10 cellular contexts compared by ENCODE assay signal in the genomic region with DNA sequence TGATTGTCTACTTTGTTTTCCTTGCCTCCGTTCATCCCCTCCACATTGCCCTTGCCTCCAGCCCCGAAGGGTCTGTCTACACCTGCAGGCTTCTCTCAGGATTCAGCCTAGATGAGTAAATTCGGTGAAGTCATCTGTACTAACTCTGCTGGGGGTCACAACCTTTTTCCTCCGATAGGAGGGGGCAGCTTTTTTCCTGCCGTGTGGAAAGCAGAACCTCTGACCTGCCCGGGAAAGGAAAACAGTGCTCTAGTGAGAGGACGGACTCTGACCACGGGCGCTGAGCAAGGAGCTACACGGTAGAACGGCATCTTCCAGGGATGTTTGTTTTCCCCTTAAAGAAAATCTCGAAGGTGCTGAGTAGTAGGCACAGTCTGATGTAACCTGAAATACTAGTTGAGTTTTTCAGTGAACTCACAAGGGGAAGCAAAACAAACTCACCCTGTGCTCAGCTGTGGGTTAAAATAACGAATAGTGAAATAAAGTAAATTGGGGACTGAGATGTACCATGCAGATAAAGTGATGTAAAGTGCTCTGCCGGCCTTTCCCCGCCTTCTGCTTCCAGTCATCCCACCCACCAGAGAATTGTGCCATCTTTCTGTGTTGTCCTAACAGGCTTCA.
DNase-seq lines count a peak whose midpoint lies in the region; ATAC-seq and TF ChIP-seq lines count a peak whose summit lies in the region.
"Had no signal": no experiment of that assay in that cellular context is flagged by ENCODE, and none has a peak within 500 bp of the region (broad histone marks: within the 10 kb centered on the region; RNA-seq: fewer than 3 reads in every experiment).

No MANE protein-coding gene starts in this region.

- peak; percentile 24 for DNase-seq in activated CD4-positive, alpha-beta memory T cell treated with anti-CD3 and anti-CD28 coated beads for 36 hours
- no peak for DNase-seq in activated CD4-positive, alpha-beta memory T cell treated with anti-CD3 and anti-CD28 coated beads, Interleukin-2, amount 10 ng/mL, durations not matched to agents 7 days and 5 days
- DNase-seq in cerebellar cortex (ENCODE audit: low spot score) (peak; percentile 68), upper lobe of right lung (no peak), NCI-H2107 treated with DMSO at 0.1 percent for 48 hours (lab: John Stamatoyannopoulos, UW; ENCODE audit: unreplicated experiment) (no peak)
- DNase-seq: NCI-H1694 had no signal

- no peaks in the 10 kb centered on the region for H3K9me3 ChIP-seq in mucosa of rectum (ENCODE audit: control insufficient read depth in 2 of 2, low read length in 2 of 2)
- no peaks in the 10 kb centered on the region for H3K9me3 ChIP-seq in upper lobe of right lung
- H3K9me3 ChIP-seq: BLaER1 treated with 17β-estradiol and CSF1 and Interleukin-3, amounts not matched to agents 10 nM and 100 nM had no signal

- H3K9me3 Mint-ChIP-seq in activated CD4-positive, alpha-beta memory T cell treated with anti-CD3 and anti-CD28 coated beads for 36 hours = no peaks in the 10 kb centered on the region
- H3K9me3 Mint-ChIP-seq in activated CD4-positive, alpha-beta memory T cell treated with anti-CD3 and anti-CD28 coated beads, Interleukin-2, amount 10 ng/mL, durations not matched to agents 7 days and 5 days = no peaks in the 10 kb centered on the region

- H3K27ac ChIP-seq in mucosa of rectum (ENCODE audit: low read depth in 2 of 2, low read length in 2 of 2) (peak overlapping the region; percentile 86 to 92), upper lobe of right lung (peak overlapping the region; percentile 94)
- H3K27ac ChIP-seq: BLaER1 treated with 17β-estradiol and CSF1 and Interleukin-3, amounts not matched to agents 10 nM and 100 nM had no signal

- H3K9ac ChIP-seq in mucosa of rectum (ENCODE audit: low read depth in 1 of 2, low read length in 2 of 2) = peak overlapping the region; percentile 43 to 46
- H3K9ac ChIP-seq: BLaER1 treated with 17β-estradiol and CSF1 and Interleukin-3, amounts not matched to agents 10 nM and 100 nM had no signal

- peaks cover 28% of the 10 kb centered on the region for H3K4me1 Mint-ChIP-seq in activated CD4-positive, alpha-beta memory T cell treated with anti-CD3 and anti-CD28 coated beads for 36 hours (ENCODE audit: low read depth)
- H3K4me1 Mint-ChIP-seq in activated CD4-positive, alpha-beta memory T cell treated with anti-CD3 and anti-CD28 coated beads, Interleukin-2, amount 10 ng/mL, durations not matched to agents 7 days and 5 days = peaks cover 32% of the 10 kb centered on the region

- no peak for TF ChIP-seq CTCF in upper lobe of right lung (IDR thresholded peaks at IDR 0.05)

- ATAC-seq in upper lobe of right lung (peak; percentile 73), HG02981 (IDR thresholded peaks at IDR 0.05; ENCODE audit: unreplicated experiment) (no peak), HG02885 (IDR thresholded peaks at IDR 0.05; ENCODE audit: poor library complexity, unreplicated experiment) (no peak)

- H3K36me3 Mint-ChIP-seq in activated CD4-positive, alpha-beta memory T cell treated with anti-CD3 and anti-CD28 coated beads for 36 hours = peaks cover 2% of the 10 kb centered on the region
- peaks cover 16% of the 10 kb centered on the region for H3K36me3 Mint-ChIP-seq in activated CD4-positive, alpha-beta memory T cell treated with anti-CD3 and anti-CD28 coated beads, Interleukin-2, amount 10 ng/mL, durations not matched to agents 7 days and 5 days (ENCODE audit: low read depth)

- H3K27me3 Mint-ChIP-seq in activated CD4-positive, alpha-beta memory T cell treated with anti-CD3 and anti-CD28 coated beads for 36 hours = peaks cover 7% of the 10 kb centered on the region
- H3K27me3 Mint-ChIP-seq in activated CD4-positive, alpha-beta memory T cell treated with anti-CD3 and anti-CD28 coated beads, Interleukin-2, amount 10 ng/mL, durations not matched to agents 7 days and 5 days = peaks cover 7% of the 10 kb centered on the region

- intact Hi-C loops in activated CD4-positive, alpha-beta memory T cell treated with anti-CD3 and anti-CD28 coated beads for 36 hours (cut with micrococcal nuclease) = no loop called here
- intact Hi-C loops in upper lobe of right lung (cut with DNase I) = no loop called here

- no peaks in the 10 kb centered on the region for H3K4me1 ChIP-seq in mucosa of rectum (ENCODE audit: control insufficient read depth in 2 of 2, insufficient read depth in 2 of 2, low read length in 2 of 2)
- peaks cover 32% of the 10 kb centered on the region for H3K4me1 ChIP-seq in upper lobe of right lung

- H3K27me3 ChIP-seq in mucosa of rectum (ENCODE audit: control insufficient read depth in 2 of 2, insufficient read depth in 2 of 2, low read length in 2 of 2) (no peaks in the 10 kb centered on the region), upper lobe of right lung (peaks cover 4% of the 10 kb centered on the region)

- H3K36me3 ChIP-seq in mucosa of rectum (ENCODE audit: control insufficient read depth in 2 of 2, insufficient read depth in 2 of 2, low read length in 2 of 2) (peaks cover 3 to 5% of the 10 kb centered on the region in 2 donors), upper lobe of right lung (peaks cover 13% of the 10 kb centered on the region)

- CTCF ChIA-PET in activated CD4-positive, alpha-beta memory T cell treated with anti-CD3 and anti-CD28 coated beads for 36 hours (lab: Charles Lee) = interaction anchor here (1.1 to 2.0 kb wide), 3 partner anchors 123 to 327 kb away, joined by 3 to 5 read pairs (median 4); no protein-coding TSS in a partner anchor
- CTCF ChIA-PET in activated CD4-positive, alpha-beta memory T cell treated with anti-CD3 and anti-CD28 coated beads, Interleukin-2, amount 10 ng/mL, durations not matched to agents 7 days and 5 days (lab: Charles Lee) = no interaction called here

- H3K4me3 Mint-ChIP-seq in activated CD4-positive, alpha-beta memory T cell treated with anti-CD3 and anti-CD28 coated beads for 36 hours = no peak overlapping the region
- H3K4me3 Mint-ChIP-seq in activated CD4-positive, alpha-beta memory T cell treated with anti-CD3 and anti-CD28 coated beads, Interleukin-2, amount 10 ng/mL, durations not matched to agents 7 days and 5 days = no peak overlapping the region

- peak overlapping the region; percentile 48 to 87 for H3K4me3 ChIP-seq in mucosa of rectum (ENCODE audit: low read length in 2 of 2)
- peak overlapping the region; percentile 73 for H3K4me3 ChIP-seq in upper lobe of right lung
- H3K4me3 ChIP-seq: BLaER1 treated with 17β-estradiol and CSF1 and Interleukin-3, amounts not matched to agents 10 nM and 100 nM had no signal

- no peak overlapping the region for H3K27ac Mint-ChIP-seq in activated CD4-positive, alpha-beta memory T cell treated with anti-CD3 and anti-CD28 coated beads for 36 hours
- H3K27ac Mint-ChIP-seq in activated CD4-positive, alpha-beta memory T cell treated with anti-CD3 and anti-CD28 coated beads, Interleukin-2, amount 10 ng/mL, durations not matched to agents 7 days and 5 days = no peak overlapping the region

- POLR2A ChIA-PET in activated CD4-positive, alpha-beta memory T cell treated with anti-CD3 and anti-CD28 coated beads for 36 hours (lab: Charles Lee) = interaction anchor here (0.6 kb wide), 1 partner anchor 12 kb away, joined by 3 read pairs; no protein-coding TSS in a partner anchor
- POLR2A ChIA-PET in activated CD4-positive, alpha-beta memory T cell treated with anti-CD3 and anti-CD28 coated beads, Interleukin-2, amount 10 ng/mL, durations not matched to agents 7 days and 5 days (lab: Charles Lee) = no interaction called here

Comparison
In these comparisons a context has a peak if more than half of its experiments do, and no peak if none do; other contexts are left out.
1. DNase-seq: peak in activated CD4-positive, alpha-beta memory T cell treated with anti-CD3 and anti-CD28 coated beads for 36 hours (single experiment) and cerebellar cortex (single experiment); none in activated CD4-positive, alpha-beta memory T cell treated with anti-CD3 and anti-CD28 coated beads, Interleukin-2, amount 10 ng/mL, durations not matched to agents 7 days and 5 days (single experiment), upper lobe of right lung (single experiment) and NCI-H2107 treated with DMSO at 0.1 percent for 48 hours (single experiment).